ENCODE assay signal across 13 cellular contexts in the genomic region with DNA sequence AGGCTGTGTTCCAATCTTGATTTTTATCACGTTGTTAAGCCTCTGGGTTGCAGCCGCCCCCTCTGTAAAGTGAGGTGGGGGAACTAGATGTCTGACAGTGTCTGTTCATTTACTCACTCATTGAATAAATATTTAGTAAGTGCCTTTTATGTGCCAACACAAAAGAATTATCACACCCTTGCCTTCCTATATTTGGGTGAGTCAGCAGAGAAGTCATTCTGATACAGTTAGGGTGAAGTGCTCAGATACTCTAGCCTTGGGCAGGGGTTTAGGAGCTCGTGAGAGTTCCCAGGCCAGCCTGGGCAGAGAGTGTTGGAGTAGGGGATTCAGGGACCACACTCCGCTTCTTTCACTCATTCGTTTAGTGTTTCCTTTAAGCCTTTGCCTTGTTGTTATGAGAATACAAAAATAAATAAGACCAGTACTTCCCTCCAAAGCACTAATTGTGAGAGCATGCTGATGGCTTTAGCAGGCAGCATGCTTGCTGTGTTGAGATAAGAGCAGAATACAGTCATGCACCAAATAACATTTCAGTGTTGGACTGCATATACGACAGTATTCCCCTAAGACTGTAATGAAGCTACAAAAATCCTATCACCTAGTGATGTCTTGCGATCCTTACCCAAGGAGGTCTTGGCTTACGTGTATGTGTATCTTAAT.
DNase-seq lines count a peak whose midpoint lies in the region; ATAC-seq, FAIRE-seq and TF ChIP-seq lines count a peak whose summit lies in the region.
"Had no signal": no experiment of that assay in that cellular context is flagged by ENCODE, and none has a peak within 500 bp of the region (broad histone marks: within the 10 kb centered on the region; RNA-seq: fewer than 3 reads in every experiment).

No MANE protein-coding gene starts in this region.

- no peak for TF ChIP-seq CTCF in bronchial epithelial cell (IDR thresholded peaks at IDR 0.05; ENCODE audit: insufficient read depth, low read length, severe bottlenecking)
- TF ChIP-seq CTCF in nephron progenitor cell (IDR thresholded peaks at IDR 0.05), result no peak

- H3K27me3 ChIP-seq in GM23248 (replicated peaks; ENCODE audit: insufficient read depth), result no peaks in the 10 kb centered on the region
- H3K27me3 ChIP-seq in bronchial epithelial cell (ENCODE audit: control insufficient read depth, insufficient read depth, low read length), result no peaks in the 10 kb centered on the region
- H3K27me3 ChIP-seq: tibial artery had no signal

- H3K4me1 ChIP-seq in GM23248 (ENCODE audit: insufficient read depth), result peaks cover 65% of the 10 kb centered on the region

- peak; percentile 76 for DNase-seq in GM23248
- peak; percentile 4 for DNase-seq in NCI-H774 (lab: John Stamatoyannopoulos, UW)
- peak; percentile 91 for DNase-seq in bronchial epithelial cell (ENCODE audit: low read depth)
- no peak for DNase-seq in nephron progenitor cell
- DNase-seq in superior temporal gyrus (ENCODE audit: extremely low spot score), result no peak
- no peak for DNase-seq in T-helper 1 cell
- DNase-seq: SIG-M5; stimulated activated CD4-positive, alpha-beta T cell treated with anti-CD3 and anti-CD28 coated beads, Interleukin-4, amount 100 ng/mL, for 1 hour; tibial artery had no signal

- ATAC-seq in HG03521 (IDR thresholded peaks at IDR 0.05; ENCODE audit: unreplicated experiment), result no peak
- ATAC-seq in GM21381 (IDR thresholded peaks at IDR 0.05; ENCODE audit: unreplicated experiment), result no peak

- no peaks in the 10 kb centered on the region for H3K27me3 Mint-ChIP-seq in nephron progenitor cell (ENCODE audit: low read depth, poor library complexity)

- in situ Hi-C loops in GM23248 (cut with MboI), result no loop called here

- H3K79me2 ChIP-seq in GM23248 (ENCODE audit: insufficient read depth), result peaks cover 94% of the 10 kb centered on the region

- H3K27ac Mint-ChIP-seq in nephron progenitor cell, result peak overlapping the region; percentile 49

- no peak overlapping the region for H2AFZ ChIP-seq in GM23248

- peaks cover 59% of the 10 kb centered on the region for H3F3A ChIP-seq in GM23248 (ENCODE audit: insufficient read depth)

- H3K4me3 Mint-ChIP-seq in nephron progenitor cell, result no peak overlapping the region
- H3K4me3 Mint-ChIP-seq: neural crest cell had no signal

- H3K4me2 ChIP-seq in GM23248 (ENCODE audit: unreplicated experiment), result peak overlapping the region; percentile 44

- no peak overlapping the region for H3K4me3 ChIP-seq in GM23248
- H3K4me3 ChIP-seq in bronchial epithelial cell (ENCODE audit: low read depth, low read length), result no peak overlapping the region
- H3K4me3 ChIP-seq: coronary artery, tibial artery had no signal

- no peaks in the 10 kb centered on the region for H3K9me3 Mint-ChIP-seq in nephron progenitor cell
- H3K9me3 Mint-ChIP-seq: neural crest cell had no signal

- H3K9ac ChIP-seq in GM23248, result no peak overlapping the region

- H3K27ac ChIP-seq in GM23248, result peak overlapping the region; percentile 55
- H3K27ac ChIP-seq: coronary artery, tibial artery had no signal

- H3K9me2 ChIP-seq in GM23248 (ENCODE audit: insufficient read depth), result no peaks in the 10 kb centered on the region

- no peaks in the 10 kb centered on the region for H3K9me3 ChIP-seq in GM23248 (ENCODE audit: low read depth)
- H3K9me3 ChIP-seq: tibial artery had no signal

- H4K20me1 ChIP-seq in GM23248 (ENCODE audit: insufficient read depth), result peaks cover 3% of the 10 kb centered on the region; the same call in 1 of the 2 replicates

- peaks cover 45% of the 10 kb centered on the region for H3K36me3 Mint-ChIP-seq in nephron progenitor cell (ENCODE audit: low read depth)

- H3K36me3 ChIP-seq in GM23248 (ENCODE audit: low read depth) (no peaks in the 10 kb centered on the region), bronchial epithelial cell (ENCODE audit: control insufficient read depth, insufficient read depth, low read length) (peaks cover 1% of the 10 kb centered on the region)

- no peak for FAIRE-seq in bronchial epithelial cell (lab: Jason Lieb, UNC)

- H3K4me1 Mint-ChIP-seq in nephron progenitor cell, result peaks cover 52% of the 10 kb centered on the region

- WGBS in GM23248 (ENCODE audit: low coverage in 1 of 2, low lambda C conversion rate in 2 of 2, missing lambda C conversion rate in 2 of 2), 2 experiments, result 51% methylated on average over 8 of the region's 8 CpGs

Comparison
In these comparisons a context has a peak if more than half of its experiments do, and no peak if none do; other contexts are left out.
1. DNase-seq: peak in GM23248 (single experiment), NCI-H774 (single experiment) and bronchial epithelial cell (single experiment); none in nephron progenitor cell (single experiment), superior temporal gyrus (single experiment) and T-helper 1 cell (0 of 5).